Comparison of ENCODE assay signal across 2 cellular contexts in the genomic region with DNA sequence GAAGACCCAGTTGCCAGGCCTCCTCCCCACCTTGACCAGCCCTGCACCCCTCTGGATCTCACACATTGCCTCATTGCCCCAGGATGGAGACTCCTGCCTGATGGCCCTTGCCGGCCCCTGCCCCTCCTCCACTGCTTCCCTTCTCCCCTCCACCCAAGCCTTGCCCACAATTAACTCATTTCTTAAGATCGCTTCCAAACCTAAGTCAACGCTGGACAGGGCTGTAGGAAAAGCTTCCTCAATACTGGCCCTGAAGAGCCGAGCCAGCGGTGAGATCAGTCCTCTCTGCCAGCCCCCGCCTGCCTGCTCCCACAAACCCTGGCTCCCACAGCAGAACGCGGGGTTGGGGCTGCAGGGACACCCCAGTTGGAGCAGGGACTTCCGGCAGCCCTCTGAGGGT.
TF ChIP-seq lines count a peak whose summit lies in the region.

No MANE protein-coding gene starts in this region.

TF ChIP-seq in IMR-90, 13 proteins besides CTCF, POLR2A, EP300 and RAD21:
- TF ChIP-seq CEBPB (IDR thresholded peaks at IDR 0.05; ENCODE audit: low read depth, low read length) (no peak), CHD1 (IDR thresholded peaks at IDR 0.05; ENCODE audit: low read depth, low read length) (no peak), RFX5 (IDR thresholded peaks at IDR 0.05; ENCODE audit: low read depth, low read length) (no peak), SMC3 (IDR thresholded peaks at IDR 0.05; ENCODE audit: low read depth, low read length) (no peak), MAZ (IDR thresholded peaks at IDR 0.05; ENCODE audit: borderline replicate concordance, low read depth, low read length) (no peak), FOS (IDR thresholded peaks at IDR 0.05; ENCODE audit: low read depth, low read length) (no peak), RCOR1 (IDR thresholded peaks at IDR 0.05; ENCODE audit: insufficient replicate concordance, low read length) (no peak)

TF ChIP-seq in GM23338, 12 proteins besides CTCF, POLR2A, EP300 and RAD21:
- TF ChIP-seq JUNB (IDR thresholded peaks at IDR 0.05; ENCODE audit: unreplicated experiment) (no peak), EZH2 (IDR thresholded peaks at IDR 0.05; ENCODE audit: low read depth, unreplicated experiment) (no peak), ZNF114 (CRISPR knock-in tag; IDR thresholded peaks at IDR 0.05) (no peak)
TF ChIP-seq in GM23338: peak in this region for 0.
